ENCODE assay signal across 8 cellular contexts in the genomic region with DNA sequence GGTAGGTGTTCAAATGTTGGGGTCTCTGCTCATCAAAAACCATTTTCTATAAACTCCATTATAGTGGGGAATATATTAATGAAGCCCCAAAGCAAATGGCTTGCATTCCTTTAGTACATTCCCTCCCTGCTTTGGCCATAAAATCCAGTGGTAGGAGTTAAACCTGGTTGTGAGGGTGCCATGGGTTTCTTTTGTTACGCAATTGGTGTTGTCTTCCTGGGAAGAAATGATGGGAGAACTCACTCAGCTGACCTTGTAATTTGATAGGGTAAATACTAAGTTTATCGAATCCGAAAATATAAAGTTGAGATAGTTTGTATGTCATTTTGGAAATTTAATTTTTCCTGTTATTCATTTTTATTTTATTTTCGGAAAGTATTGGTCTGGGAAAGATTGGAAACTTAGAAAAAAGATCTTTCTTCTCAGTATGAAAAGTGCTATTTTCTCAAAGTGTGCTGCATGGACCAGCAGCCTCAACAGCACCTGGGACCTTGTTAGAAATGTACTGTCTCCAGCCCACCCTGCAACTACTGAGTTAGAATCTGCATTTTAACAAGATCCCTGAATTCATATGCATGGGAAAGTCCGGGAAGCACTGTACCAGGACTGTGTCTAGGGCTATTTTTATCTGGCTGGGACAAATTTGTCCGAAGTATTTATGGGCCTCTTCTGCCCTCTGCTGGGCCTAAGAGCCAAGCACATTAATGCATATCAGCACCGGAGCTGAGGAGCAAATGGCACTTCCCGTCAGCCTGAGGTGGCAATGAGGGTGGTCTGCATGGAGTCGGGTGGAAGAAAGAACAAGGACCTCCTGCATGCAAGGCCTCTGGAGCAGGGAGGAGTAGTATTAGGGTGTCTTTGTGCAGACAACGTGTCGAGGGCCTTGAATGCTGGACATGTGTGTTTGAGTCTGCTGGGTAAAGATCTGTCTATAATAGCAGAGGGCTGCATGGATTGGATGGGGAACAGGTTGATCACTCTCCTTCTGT. TPM values are rescaled to one million over a fixed set of nuclear protein-coding genes. Genes with fewer than 3 reads are reported as not detected.
A peak's percentile ranks its signal among the peaks of the same experiment; 100 is the strongest.
DNase-seq lines count a peak whose midpoint lies in the region; ATAC-seq, FAIRE-seq and TF ChIP-seq lines count a peak whose summit lies in the region.

No MANE protein-coding gene starts in this region.

- H3K36me3 Mint-ChIP-seq in activated CD4-positive, alpha-beta T cell treated with anti-CD3 and anti-CD28 coated beads, Interleukin-2, amount 10 ng/mL, durations not matched to agents 24 days and 14 days (ENCODE audit: low read depth): no peaks in the 10 kb centered on the region

- peaks cover 27% of the 10 kb centered on the region for H3K27me3 Mint-ChIP-seq in activated CD4-positive, alpha-beta T cell treated with anti-CD3 and anti-CD28 coated beads, Interleukin-2, amount 10 ng/mL, durations not matched to agents 24 days and 14 days

- H3K4me3 ChIP-seq in lower lobe of right lung: no peak overlapping the region

- TF ChIP-seq POLR2A in H54 (IDR thresholded peaks at IDR 0.05; ENCODE audit: low read depth, low read length): no peak

- peaks cover 2% of the 10 kb centered on the region for H3K4me1 Mint-ChIP-seq in activated CD4-positive, alpha-beta T cell treated with anti-CD3 and anti-CD28 coated beads, Interleukin-2, amount 10 ng/mL, durations not matched to agents 24 days and 14 days

- peaks cover 6% of the 10 kb centered on the region for H3K4me1 ChIP-seq in lower lobe of right lung

- H3K9me3 ChIP-seq in lower lobe of right lung: no peaks in the 10 kb centered on the region

- no peaks in the 10 kb centered on the region for H3K36me3 ChIP-seq in lower lobe of right lung

- no peaks in the 10 kb centered on the region for H3K9me3 Mint-ChIP-seq in activated CD4-positive, alpha-beta T cell treated with anti-CD3 and anti-CD28 coated beads, Interleukin-2, amount 10 ng/mL, durations not matched to agents 24 days and 14 days

- H3K4me3 Mint-ChIP-seq in activated CD4-positive, alpha-beta T cell treated with anti-CD3 and anti-CD28 coated beads, Interleukin-2, amount 10 ng/mL, durations not matched to agents 24 days and 14 days: no peak overlapping the region

- intact Hi-C loops in activated CD4-positive, alpha-beta T cell treated with anti-CD3 and anti-CD28 coated beads, Interleukin-2, amount 10 ng/mL, durations not matched to agents 24 days and 14 days (cut with micrococcal nuclease): loop anchor here (1.0 to 5.0 kb wide), 5 partner anchors 118 to 536 kb away; no protein-coding TSS in a partner anchor
- intact Hi-C loops in lower lobe of right lung (cut with DNase I): loop anchor here (10.0 kb wide), 1 partner anchor 508 kb away; the partner anchor contains the start of gene RNF111

- TF ChIP-seq CTCF in AG09319 (IDR thresholded peaks at IDR 0.05; ENCODE audit: low read depth, low read length): peak; percentile 85
- TF ChIP-seq CTCF in lower lobe of right lung (IDR thresholded peaks at IDR 0.05): peak; percentile 94

- H3K27ac Mint-ChIP-seq in activated CD4-positive, alpha-beta T cell treated with anti-CD3 and anti-CD28 coated beads, Interleukin-2, amount 10 ng/mL, durations not matched to agents 24 days and 14 days: no peak overlapping the region

- peak; percentile 91 to 94 for ATAC-seq in lower lobe of right lung
- no peak for ATAC-seq in GM18520 (IDR thresholded peaks at IDR 0.05; ENCODE audit: unreplicated experiment)

- no peak overlapping the region for H3K27ac ChIP-seq in lower lobe of right lung

- DNase-seq in AG09319 (ENCODE audit: extremely low read depth, low read depth): peak; percentile 32
- DNase-seq in H54 (ENCODE audit: insufficient read length, low spot score): peak; percentile 11
- peak; percentile 19 for DNase-seq in NCI-H510A (lab: John Stamatoyannopoulos, UW)
- peak; percentile 85 for DNase-seq in activated CD4-positive, alpha-beta T cell treated with anti-CD3 and anti-CD28 coated beads, Interleukin-2, amount 10 ng/mL, durations not matched to agents 24 days and 14 days
- DNase-seq in dermis microvascular lymphatic vessel endothelial cell (ENCODE audit: low read depth in 2 of 2): peak; percentile 62 to 82
- peak; percentile 52 for DNase-seq in lower lobe of right lung
- DNase-seq in stimulated activated CD4-positive, alpha-beta T cell treated with anti-CD3 and anti-CD28 coated beads, TNF-alpha, amount 100 ng/mL, for 24 hours (ENCODE audit: low read depth in 3 of 3): peak; percentile 11 to 31 (median 22)

- peak; percentile 33 for FAIRE-seq in H54 (lab: Jason Lieb, UNC)

- H3K27me3 ChIP-seq in lower lobe of right lung (ENCODE audit: low read depth): no peaks in the 10 kb centered on the region

RNA-seq across cellular contexts. Expression of gene FAM81A, which starts 54.7 kb away (rescaled TPM):
- total RNA-seq in activated CD4-positive, alpha-beta T cell treated with anti-CD3 and anti-CD28 coated beads, Interleukin-2, amount 10 ng/mL, durations not matched to agents 24 days and 14 days: 0.47 and 1.9 TPM in 2 replicates
- under 0.01 and 0.13 TPM in 2 replicates for total RNA-seq in dermis microvascular lymphatic vessel endothelial cell
- 1.8 TPM for total RNA-seq in lower lobe of right lung

Comparison
In these comparisons a context has a peak if more than half of its experiments do, and no peak if none do; other contexts are left out.
1. DNase-seq: peak in every context shown above with its lines; median percentile 85 in activated CD4-positive, alpha-beta T cell treated with anti-CD3 and anti-CD28 coated beads, Interleukin-2, amount 10 ng/mL, durations not matched to agents 24 days and 14 days; 72 in dermis microvascular lymphatic vessel endothelial cell; 52 in lower lobe of right lung; 32 in AG09319; 22 in stimulated activated CD4-positive, alpha-beta T cell treated with anti-CD3 and anti-CD28 coated beads, TNF-alpha, amount 100 ng/mL, for 24 hours; 19 in NCI-H510A; 11 in H54.